In the genomic region with DNA sequence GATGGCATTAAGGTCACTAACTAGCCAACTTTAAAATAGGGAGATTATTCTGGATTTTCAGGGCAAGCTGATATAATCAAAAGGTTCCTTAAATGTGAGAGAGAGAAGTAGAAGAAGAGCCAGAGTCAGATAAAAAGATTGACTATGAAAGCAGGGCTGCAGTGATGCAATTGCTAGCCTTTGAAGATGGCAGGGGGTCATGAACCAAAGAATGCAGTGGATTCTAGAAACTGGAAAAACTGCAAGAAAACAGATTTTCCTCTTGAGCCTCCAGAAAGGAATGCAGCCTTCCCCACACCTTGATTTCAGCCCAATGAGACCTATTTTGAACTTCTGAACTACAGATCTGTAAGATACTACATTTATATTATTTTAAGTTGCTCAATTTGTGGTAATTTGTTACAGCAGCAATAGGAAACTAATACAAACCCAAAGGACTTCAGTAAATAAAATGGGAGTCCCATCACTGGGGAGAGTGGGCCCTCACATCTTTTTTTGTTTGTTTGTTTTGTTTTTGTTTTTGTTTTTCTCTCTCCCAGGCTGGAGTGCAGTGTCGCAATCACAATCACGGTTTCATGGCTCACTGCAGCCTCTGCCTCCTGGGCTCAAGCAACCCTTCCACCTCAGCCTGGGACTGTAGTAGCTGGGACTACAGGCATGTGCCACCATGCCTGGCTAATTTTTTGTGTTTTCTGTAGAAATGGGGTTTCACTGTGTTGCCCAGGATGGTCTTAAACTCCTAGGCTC, we compare ENCODE assay signal across 27 cellular contexts.
"Had no signal": no experiment of that assay in that cellular context is flagged by ENCODE, and none has a peak within 500 bp of the region (broad histone marks: within the 10 kb centered on the region; RNA-seq: fewer than 3 reads in every experiment).

No MANE protein-coding gene starts in this region.

- H3K27ac Mint-ChIP-seq: activated naive CD8-positive, alpha-beta T cell; stimulated activated naive B cell treated with anti-CD40 and anti-IgM and Interleukin-4, amounts not matched to agents 10 μg/mL and 1 μg/mL and 100 μg/mL, for 72 hours; T-helper 17 cell had no signal

- H3K4me2 ChIP-seq: smooth muscle cell had no signal

- H3K36me3 ChIP-seq: esophagus muscularis mucosa, heart left ventricle, left lung, lower lobe of right lung, pancreas, stomach, tibial artery, WERI-Rb-1 had no signal

- H3K27ac ChIP-seq: body of pancreas, esophagus muscularis mucosa, foreskin keratinocyte, heart left ventricle, left lung, lower lobe of right lung, pancreas, psoas muscle, stomach, tibial artery, WERI-Rb-1 had no signal

- H3K4me3 ChIP-seq: body of pancreas, esophagus muscularis mucosa, heart left ventricle, left lung, lower lobe of right lung, pancreas, psoas muscle, smooth muscle cell, stomach, tibial artery had no signal

- H3K36me3 Mint-ChIP-seq: stimulated activated naive B cell treated with anti-CD40 and anti-IgM and Interleukin-4, amounts not matched to agents 10 μg/mL and 1 μg/mL and 100 μg/mL, for 72 hours had no signal

- H3K4me1 ChIP-seq: foreskin keratinocyte, psoas muscle, stomach had no signal

- H3K9me3 ChIP-seq: body of pancreas, esophagus muscularis mucosa, left lung, lower lobe of right lung, pancreas, psoas muscle, stomach, tibial artery had no signal

- H3K4me3 Mint-ChIP-seq: activated naive CD8-positive, alpha-beta T cell; naive B cell; stimulated activated naive B cell treated with anti-CD40 and anti-IgM and Interleukin-4, amounts not matched to agents 10 μg/mL and 1 μg/mL and 100 μg/mL, for 72 hours; T-helper 17 cell had no signal

- DNase-seq: activated CD4-positive, alpha-beta T cell treated with anti-CD3 and anti-CD28 coated beads for 48 hours; activated CD4-positive, alpha-beta T cell treated with anti-CD3 and anti-CD28 coated beads, Interleukin-2, amount 50 U/mL, for 48 hours; activated CD8-positive, alpha-beta memory T cell treated with anti-CD3 and anti-CD28 coated beads for 24 hours; activated effector memory CD4-positive, alpha-beta T cell treated with Interleukin-2 at 50 U/mL for 16 hours; activated naive CD4-positive, alpha-beta T cell treated with Interleukin-2 at 50 U/mL for 16 hours; aorta; body of pancreas; cortex of kidney; foreskin keratinocyte; heart left ventricle; left lung; lower lobe of right lung; mesenchymal stem cell; naive B cell; nucleus accumbens; pancreas; psoas muscle; stimulated activated CD4-positive, alpha-beta T cell treated with anti-CD3 and anti-CD28 coated beads, Interleukin-1b, Interleukin-23, amount 100 ng/mL, for 48 hours; stimulated activated naive B cell treated with anti-CD40 and anti-IgM and Interleukin-4, amounts not matched to agents 10 μg/mL and 1 μg/mL and 100 μg/mL, for 72 hours; stomach; T-helper 17 cell; T1000; tibial artery; WERI-Rb-1 had no signal

- H3K4me1 Mint-ChIP-seq: naive B cell; stimulated activated naive B cell treated with anti-CD40 and anti-IgM and Interleukin-4, amounts not matched to agents 10 μg/mL and 1 μg/mL and 100 μg/mL, for 72 hours; T-helper 17 cell had no signal

- H3K27me3 ChIP-seq: body of pancreas, esophagus muscularis mucosa, foreskin keratinocyte, heart left ventricle, left lung, pancreas, stomach, tibial artery had no signal
